Comparison of ENCODE assay signal across 11 cellular contexts in genomic region chr13:27168086-27168485, GRCh38. TPM values are rescaled to one million over a fixed set of nuclear protein-coding genes. Genes with fewer than 3 reads are reported as not detected.
DNase-seq lines count a peak whose midpoint lies in the region; ATAC-seq, FAIRE-seq and TF ChIP-seq lines count a peak whose summit lies in the region.
"Had no signal": no experiment of that assay in that cellular context is flagged by ENCODE, and none has a peak within 500 bp of the region (broad histone marks: within the 10 kb centered on the region; RNA-seq: fewer than 3 reads in every experiment).

No MANE protein-coding gene starts in this region.

- H3K27ac ChIP-seq in lower lobe of right lung, result peak overlapping the region; percentile 42

- no peaks in the 10 kb centered on the region for H3K36me3 ChIP-seq in lower lobe of right lung

- no peaks in the 10 kb centered on the region for H3K9me3 ChIP-seq in lower lobe of right lung

- DNase-seq in activated naive CD4-positive, alpha-beta T cell treated with anti-CD3 and anti-CD28 coated beads, Interleukin-2, amount 10 ng/mL, durations not matched to agents 7 days and 5 days, result no peak
- DNase-seq in UCSD-AML1 (lab: John Stamatoyannopoulos, UW; ENCODE audit: unreplicated experiment) (peak; percentile 31), lower lobe of right lung (peak; percentile 49), type B pancreatic cell (ENCODE audit: extremely low spot score, unreplicated experiment) (no peak), NCI-H187 treated with DMSO at 0.1 percent for 48 hours (lab: John Stamatoyannopoulos, UW) (no peak), H54 (ENCODE audit: insufficient read length, low spot score) (no peak)
- DNase-seq: central memory CD4-positive, alpha-beta T cell; head of caudate nucleus; NCI-H1092 treated with DMSO at 0.1 percent for 48 hours had no signal

- TF ChIP-seq CTCF in lower lobe of right lung (IDR thresholded peaks at IDR 0.05) (no peak), type B pancreatic cell (conservative IDR thresholded peaks at IDR 0.05) (no peak)

- CTCF ChIA-PET in activated naive CD4-positive, alpha-beta T cell treated with anti-CD3 and anti-CD28 coated beads, Interleukin-2, amount 10 ng/mL, durations not matched to agents 7 days and 5 days (lab: Charles Lee), result interaction anchor here (1.3 kb wide), 1 partner anchor 191 kb away, joined by 3 read pairs; no protein-coding TSS in a partner anchor

- no peaks in the 10 kb centered on the region for H3K27me3 Mint-ChIP-seq in activated naive CD4-positive, alpha-beta T cell treated with anti-CD3 and anti-CD28 coated beads, Interleukin-2, amount 50 U/mL, for 24 hours
- no peaks in the 10 kb centered on the region for H3K27me3 Mint-ChIP-seq in activated naive CD4-positive, alpha-beta T cell treated with anti-CD3 and anti-CD28 coated beads, Interleukin-2, amount 10 ng/mL, durations not matched to agents 7 days and 5 days
- no peaks in the 10 kb centered on the region for H3K27me3 Mint-ChIP-seq in type B pancreatic cell

- peak overlapping the region; percentile 89 for H3K27ac Mint-ChIP-seq in activated naive CD4-positive, alpha-beta T cell treated with anti-CD3 and anti-CD28 coated beads, Interleukin-2, amount 50 U/mL, for 24 hours
- H3K27ac Mint-ChIP-seq in activated naive CD4-positive, alpha-beta T cell treated with anti-CD3 and anti-CD28 coated beads, Interleukin-2, amount 10 ng/mL, durations not matched to agents 7 days and 5 days, result no peak overlapping the region
- peak overlapping the region; percentile 32 for H3K27ac Mint-ChIP-seq in type B pancreatic cell

- peaks cover 78% of the 10 kb centered on the region for H3K4me1 Mint-ChIP-seq in activated naive CD4-positive, alpha-beta T cell treated with anti-CD3 and anti-CD28 coated beads, Interleukin-2, amount 50 U/mL, for 24 hours
- H3K4me1 Mint-ChIP-seq in activated naive CD4-positive, alpha-beta T cell treated with anti-CD3 and anti-CD28 coated beads, Interleukin-2, amount 10 ng/mL, durations not matched to agents 7 days and 5 days, result peaks cover 47% of the 10 kb centered on the region
- peaks cover 30% of the 10 kb centered on the region for H3K4me1 Mint-ChIP-seq in type B pancreatic cell (ENCODE audit: unreplicated experiment)

- no peak for TF ChIP-seq POLR2A in H54 (IDR thresholded peaks at IDR 0.05; ENCODE audit: low read depth, low read length)

- ATAC-seq in lower lobe of right lung, result no peak
- no peak for ATAC-seq in GM21381 (IDR thresholded peaks at IDR 0.05; ENCODE audit: unreplicated experiment)

- intact Hi-C loops in lower lobe of right lung (cut with DNase I), result no loop called here

- H3K4me3 ChIP-seq in lower lobe of right lung, result no peak overlapping the region

- H3K36me3 Mint-ChIP-seq in activated naive CD4-positive, alpha-beta T cell treated with anti-CD3 and anti-CD28 coated beads, Interleukin-2, amount 50 U/mL, for 24 hours, result peaks cover 4% of the 10 kb centered on the region
- peaks cover 4% of the 10 kb centered on the region for H3K36me3 Mint-ChIP-seq in activated naive CD4-positive, alpha-beta T cell treated with anti-CD3 and anti-CD28 coated beads, Interleukin-2, amount 10 ng/mL, durations not matched to agents 7 days and 5 days
- no peaks in the 10 kb centered on the region for H3K36me3 Mint-ChIP-seq in type B pancreatic cell

- no peaks in the 10 kb centered on the region for H3K9me3 Mint-ChIP-seq in activated naive CD4-positive, alpha-beta T cell treated with anti-CD3 and anti-CD28 coated beads, Interleukin-2, amount 50 U/mL, for 24 hours
- H3K9me3 Mint-ChIP-seq in activated naive CD4-positive, alpha-beta T cell treated with anti-CD3 and anti-CD28 coated beads, Interleukin-2, amount 10 ng/mL, durations not matched to agents 7 days and 5 days, result no peaks in the 10 kb centered on the region
- no peaks in the 10 kb centered on the region for H3K9me3 Mint-ChIP-seq in type B pancreatic cell

- no peak for FAIRE-seq in H54 (lab: Jason Lieb, UNC)

- peak overlapping the region; percentile 97 for H3K4me3 Mint-ChIP-seq in activated naive CD4-positive, alpha-beta T cell treated with anti-CD3 and anti-CD28 coated beads, Interleukin-2, amount 50 U/mL, for 24 hours
- H3K4me3 Mint-ChIP-seq in activated naive CD4-positive, alpha-beta T cell treated with anti-CD3 and anti-CD28 coated beads, Interleukin-2, amount 10 ng/mL, durations not matched to agents 7 days and 5 days, result no peak overlapping the region
- peak overlapping the region; percentile 21 for H3K4me3 Mint-ChIP-seq in type B pancreatic cell

- peaks cover 64% of the 10 kb centered on the region for H3K4me1 ChIP-seq in lower lobe of right lung

- no peaks in the 10 kb centered on the region for H3K27me3 ChIP-seq in lower lobe of right lung (ENCODE audit: low read depth)

RNA-seq across cellular contexts. Expression of gene USP12, which starts 3.5 kb away (rescaled TPM):
- 36.7 TPM for total RNA-seq in lower lobe of right lung
- 17.3 and 19.1 TPM in 2 replicates for total RNA-seq in type B pancreatic cell (ENCODE audit: low replicate concordance)

Comparison
In these comparisons a context has a peak if more than half of its experiments do, and no peak if none do; other contexts are left out.
1. DNase-seq: peak in UCSD-AML1 (single experiment) and lower lobe of right lung (single experiment); none in activated naive CD4-positive, alpha-beta T cell treated with anti-CD3 and anti-CD28 coated beads, Interleukin-2, amount 10 ng/mL, durations not matched to agents 7 days and 5 days (single experiment), type B pancreatic cell (single experiment), NCI-H187 treated with DMSO at 0.1 percent for 48 hours (single experiment) and H54 (single experiment).